21 cellular contexts compared by ENCODE assay signal in the genomic region with DNA sequence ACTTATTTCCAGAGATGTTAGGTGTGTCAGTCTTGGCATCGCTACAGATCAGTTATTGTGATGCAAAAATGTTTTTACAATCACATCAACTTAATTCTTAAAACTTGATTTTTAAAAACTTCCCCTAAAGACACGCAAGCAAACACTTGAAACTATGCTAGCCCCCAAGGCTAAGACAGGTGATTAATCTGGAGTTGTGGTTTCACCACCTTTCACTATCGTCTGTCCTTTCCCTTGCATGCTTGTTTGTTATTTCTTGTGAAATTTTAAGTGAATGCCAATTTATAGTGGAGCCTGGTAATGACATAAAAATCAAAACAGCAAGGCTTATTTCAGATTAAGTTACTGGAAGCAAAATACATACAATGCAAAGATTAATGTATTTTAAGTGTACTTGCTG.
"Had no signal": no experiment of that assay in that cellular context is flagged by ENCODE, and none has a peak within 500 bp of the region (broad histone marks: within the 10 kb centered on the region; RNA-seq: fewer than 3 reads in every experiment).

No MANE protein-coding gene starts in this region.

- H3K27me3 ChIP-seq: cardiac muscle cell, esophagus muscularis mucosa, gastrocnemius medialis, pancreas, right atrium auricular region, spleen, upper lobe of left lung had no signal

- H3K27ac ChIP-seq: cardiac muscle cell, esophagus muscularis mucosa, pancreas, psoas muscle, right atrium auricular region, spleen, upper lobe of left lung, VCaP had no signal

- H3K4me3 Mint-ChIP-seq: activated CD4-positive, alpha-beta memory T cell treated with anti-CD3 and anti-CD28 coated beads, Interleukin-2, amount 10 ng/mL, durations not matched to agents 7 days and 5 days; activated CD4-positive, alpha-beta T cell treated with anti-CD3 and anti-CD28 coated beads, Interleukin-2, amount 10 ng/mL, durations not matched to agents 24 days and 14 days; activated naive CD8-positive, alpha-beta T cell treated with anti-CD3 and anti-CD28 coated beads, Interleukin-2, amount 50 U/mL, for 24 hours; effector memory CD8-positive, alpha-beta T cell; nephron progenitor cell had no signal

- H3K4me3 ChIP-seq: cardiac muscle cell, esophagus muscularis mucosa, pancreas, psoas muscle, right atrium auricular region, spleen, upper lobe of left lung had no signal

- H3K4me1 ChIP-seq: esophagus muscularis mucosa, pancreas, right atrium auricular region, spleen, upper lobe of left lung had no signal

- H3K9me3 ChIP-seq: esophagus muscularis mucosa, gastrocnemius medialis, pancreas, psoas muscle, right atrium auricular region, upper lobe of left lung had no signal

- H3K27me3 Mint-ChIP-seq: activated CD4-positive, alpha-beta T cell treated with anti-CD3 and anti-CD28 coated beads, Interleukin-2, amount 10 ng/mL, durations not matched to agents 24 days and 14 days had no signal

- H3K9me3 Mint-ChIP-seq: activated CD4-positive, alpha-beta memory T cell treated with anti-CD3 and anti-CD28 coated beads, Interleukin-2, amount 10 ng/mL, durations not matched to agents 7 days and 5 days; activated CD4-positive, alpha-beta T cell treated with anti-CD3 and anti-CD28 coated beads, Interleukin-2, amount 10 ng/mL, durations not matched to agents 24 days and 14 days; activated naive CD8-positive, alpha-beta T cell treated with anti-CD3 and anti-CD28 coated beads, Interleukin-2, amount 50 U/mL, for 24 hours; effector memory CD8-positive, alpha-beta T cell had no signal

- DNase-seq: activated CD4-positive, alpha-beta memory T cell treated with anti-CD3 and anti-CD28 coated beads, Interleukin-2, amount 10 ng/mL, durations not matched to agents 7 days and 5 days; activated CD4-positive, alpha-beta T cell treated with anti-CD3 and anti-CD28 coated beads, Interleukin-2, amount 10 ng/mL, durations not matched to agents 24 days and 14 days; activated effector memory CD4-positive, alpha-beta T cell treated with anti-CD3 and anti-CD28 coated beads, Interleukin-2, amount 50 U/mL, for 16 hours; activated naive CD4-positive, alpha-beta T cell treated with anti-CD3 and anti-CD28 coated beads, Interleukin-2, amount 50 U/mL, for 16 hours; activated naive CD8-positive, alpha-beta T cell treated with anti-CD3 and anti-CD28 coated beads, Interleukin-2, amount 50 U/mL, for 24 hours; effector memory CD8-positive, alpha-beta T cell; gastrocnemius medialis; hippocampal formation; left ventricle myocardium superior; nephron progenitor cell; pancreas; psoas muscle; spleen; stimulated activated CD4-positive, alpha-beta T cell treated with anti-CD3 and anti-CD28 coated beads, Interleukin-4, amount 100 ng/mL, for 1 hour; stimulated activated naive CD4-positive, alpha-beta T cell treated with Interleukin-2 at 50 U/mL for 16 hours; T-helper 2 cell; upper lobe of left lung had no signal

- H3K36me3 ChIP-seq: cardiac muscle cell, esophagus muscularis mucosa, gastrocnemius medialis, pancreas, right atrium auricular region, spleen, upper lobe of left lung had no signal

- H3K4me1 Mint-ChIP-seq: activated CD4-positive, alpha-beta memory T cell treated with anti-CD3 and anti-CD28 coated beads, Interleukin-2, amount 10 ng/mL, durations not matched to agents 7 days and 5 days; activated CD4-positive, alpha-beta T cell treated with anti-CD3 and anti-CD28 coated beads, Interleukin-2, amount 10 ng/mL, durations not matched to agents 24 days and 14 days; activated naive CD8-positive, alpha-beta T cell treated with anti-CD3 and anti-CD28 coated beads, Interleukin-2, amount 50 U/mL, for 24 hours had no signal

- H3K27ac Mint-ChIP-seq: activated CD4-positive, alpha-beta memory T cell treated with anti-CD3 and anti-CD28 coated beads, Interleukin-2, amount 10 ng/mL, durations not matched to agents 7 days and 5 days; activated CD4-positive, alpha-beta T cell treated with anti-CD3 and anti-CD28 coated beads, Interleukin-2, amount 10 ng/mL, durations not matched to agents 24 days and 14 days; activated naive CD8-positive, alpha-beta T cell treated with anti-CD3 and anti-CD28 coated beads, Interleukin-2, amount 50 U/mL, for 24 hours; effector memory CD8-positive, alpha-beta T cell had no signal
